ENCODE assay signal across 27 cellular contexts in genomic region chr7:112538859-112539258, GRCh38.
"Had no signal": no experiment of that assay in that cellular context is flagged by ENCODE, and none has a peak within 500 bp of the region (broad histone marks: within the 10 kb centered on the region; RNA-seq: fewer than 3 reads in every experiment).

No MANE protein-coding gene starts in this region.

- H3K4me1 ChIP-seq: esophagus squamous epithelium, psoas muscle, sigmoid colon, tibial nerve had no signal

- H3K36me3 ChIP-seq: esophagus squamous epithelium, ovary, sigmoid colon, tibial nerve had no signal

- H3K4me2 ChIP-seq: smooth muscle cell had no signal

- H3K27ac ChIP-seq: esophagus squamous epithelium, ovary, psoas muscle, sigmoid colon, tibial nerve had no signal

- FAIRE-seq: kidney had no signal

- H3K4me3 ChIP-seq: esophagus squamous epithelium, ovary, psoas muscle, sigmoid colon, smooth muscle cell, tibial nerve had no signal

- H3K27me3 ChIP-seq: esophagus squamous epithelium, ovary, sigmoid colon, tibial nerve had no signal

- ATAC-seq: activated CD4-positive, alpha-beta T cell treated with anti-CD3 and anti-CD28 coated beads for 36 hours; activated CD8-positive, alpha-beta memory T cell treated with anti-CD3 and anti-CD28 coated beads, Interleukin-2, amount 10 ng/mL, durations not matched to agents 7 days and 5 days; activated CD8-positive, alpha-beta T cell treated with anti-CD3 and anti-CD28 coated beads, Interleukin-2, amount 10 ng/mL, durations not matched to agents 7 days and 5 days; activated naive CD8-positive, alpha-beta T cell treated with anti-CD3 and anti-CD28 coated beads, Interleukin-2, amount 50 U/mL, for 24 hours; left colon; psoas muscle; T-helper 17 cell had no signal

- DNase-seq: activated CD4-positive, alpha-beta T cell treated with anti-CD3 and anti-CD28 coated beads for 36 hours; activated CD4-positive, CD25-positive, alpha-beta regulatory T cell; activated CD8-positive, alpha-beta memory T cell treated with anti-CD3 and anti-CD28 coated beads, Interleukin-2, amount 10 ng/mL, durations not matched to agents 7 days and 5 days; activated CD8-positive, alpha-beta T cell treated with anti-CD3 and anti-CD28 coated beads, Interleukin-2, amount 10 ng/mL, durations not matched to agents 7 days and 5 days; activated naive CD8-positive, alpha-beta T cell treated with anti-CD3 and anti-CD28 coated beads, Interleukin-2, amount 50 U/mL, for 24 hours; activated T-cell treated with anti-CD3 and anti-CD28 coated beads, Interleukin-2, amount 50 U/mL, for 48 hours; amygdala; central memory CD4-positive, alpha-beta T cell; endodermal cell; esophagus squamous epithelium; head of caudate nucleus; hippocampal formation; kidney; left colon; mammary epithelial cell; naive B cell; nephron progenitor cell; ovary; psoas muscle; sigmoid colon; stimulated activated CD4-positive, alpha-beta T cell treated with anti-CD3 and anti-CD28 coated beads, Interleukin-15, amount 100 ng/mL, for 24 hours; stimulated activated CD4-positive, alpha-beta T cell treated with anti-CD3 and anti-CD28 coated beads, Interleukin-2, amount 100 ng/mL, for 24 hours; stimulated activated naive CD4-positive, alpha-beta T cell treated with Interleukin-2 at 50 U/mL for 16 hours; T-helper 17 cell; T1000 had no signal

- H3K9me3 ChIP-seq: esophagus squamous epithelium, ovary, psoas muscle, sigmoid colon had no signal
